Comparison of ENCODE assay signal across 27 cellular contexts in the genomic region with DNA sequence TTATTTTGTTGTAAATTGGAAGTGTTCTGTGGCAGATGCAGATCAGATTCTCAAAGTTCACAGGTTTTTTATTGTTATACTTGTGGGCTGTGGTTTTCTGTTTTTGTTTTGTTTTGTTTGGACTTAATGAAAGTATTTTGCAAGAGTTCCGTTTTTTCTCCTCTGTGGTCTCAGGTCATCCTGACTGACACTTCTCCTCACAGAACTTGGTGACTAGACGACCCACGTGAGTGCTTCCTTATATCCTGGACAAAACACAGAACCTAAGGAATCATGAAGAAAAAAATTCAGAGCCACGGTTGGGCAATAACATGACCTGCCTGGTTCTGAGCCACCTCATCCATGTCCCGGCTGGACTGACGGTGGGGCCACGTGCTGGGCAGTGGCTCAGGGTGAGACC. TPM values are rescaled to one million over a fixed set of nuclear protein-coding genes. Genes with fewer than 3 reads are reported as not detected.
"Had no signal": no experiment of that assay in that cellular context is flagged by ENCODE, and none has a peak within 500 bp of the region (broad histone marks: within the 10 kb centered on the region; RNA-seq: fewer than 3 reads in every experiment).

No MANE protein-coding gene starts in this region.

- H3K4me1 Mint-ChIP-seq: activated CD4-positive, alpha-beta memory T cell treated with anti-CD3 and anti-CD28 coated beads, Interleukin-2, amount 10 ng/mL, durations not matched to agents 7 days and 5 days; activated CD4-positive, alpha-beta T cell treated with anti-CD3 and anti-CD28 coated beads, Interleukin-2, amount 10 ng/mL, durations not matched to agents 24 days and 14 days; activated CD8-positive, alpha-beta memory T cell treated with anti-CD3 and anti-CD28 coated beads, Interleukin-2, amount 10 ng/mL, durations not matched to agents 7 days and 5 days; activated naive CD4-positive, alpha-beta T cell treated with anti-CD3 and anti-CD28 coated beads, Interleukin-2, amount 50 U/mL, for 24 hours; brain; naive thymus-derived CD4-positive, alpha-beta T cell; neural crest cell had no signal

- H3K4me1 ChIP-seq: left ventricle myocardium inferior, thyroid gland had no signal

- H3K4me3 ChIP-seq: left ventricle myocardium inferior, thyroid gland had no signal

- H3K27me3 ChIP-seq: thyroid gland had no signal

- H3K9me3 ChIP-seq: left ventricle myocardium inferior, thyroid gland had no signal

- H3K36me3 ChIP-seq: left ventricle myocardium inferior, thyroid gland had no signal

- H3K27me3 Mint-ChIP-seq: activated CD4-positive, alpha-beta T cell treated with anti-CD3 and anti-CD28 coated beads, Interleukin-2, amount 10 ng/mL, durations not matched to agents 24 days and 14 days had no signal

- DNase-seq: activated CD4-positive, alpha-beta memory T cell treated with anti-CD3 and anti-CD28 coated beads, Interleukin-2, amount 10 ng/mL, durations not matched to agents 7 days and 5 days; activated CD4-positive, alpha-beta T cell treated with anti-CD3 and anti-CD28 coated beads, Interleukin-2, amount 10 ng/mL, durations not matched to agents 24 days and 14 days; activated CD8-positive, alpha-beta memory T cell treated with anti-CD3 and anti-CD28 coated beads, Interleukin-2, amount 10 ng/mL, durations not matched to agents 7 days and 5 days; activated gamma-delta T cell treated with Interleukin-2 at 50 U/mL for 16 hours; activated T-cell treated with anti-CD3 and anti-CD28 coated beads for 4 hours; aorta; dermis blood vessel endothelial cell; effector CD8-positive, alpha-beta T cell; left ventricle myocardium inferior; naive thymus-derived CD4-positive, alpha-beta T cell; retina; stimulated activated CD4-positive, alpha-beta T cell treated with anti-CD3 and anti-CD28 coated beads, Interleukin-4, amount 100 ng/mL, for 1 hour; thyroid gland had no signal

- H3K27ac Mint-ChIP-seq: activated CD4-positive, alpha-beta memory T cell treated with anti-CD3 and anti-CD28 coated beads, Interleukin-2, amount 10 ng/mL, durations not matched to agents 7 days and 5 days; activated CD4-positive, alpha-beta T cell treated with anti-CD3 and anti-CD28 coated beads, Interleukin-2, amount 10 ng/mL, durations not matched to agents 24 days and 14 days; activated CD8-positive, alpha-beta memory T cell treated with anti-CD3 and anti-CD28 coated beads, Interleukin-2, amount 10 ng/mL, durations not matched to agents 7 days and 5 days; activated naive CD4-positive, alpha-beta T cell treated with anti-CD3 and anti-CD28 coated beads, Interleukin-2, amount 50 U/mL, for 24 hours; brain; naive thymus-derived CD4-positive, alpha-beta T cell; stimulated activated naive CD8-positive, alpha-beta T cell treated with anti-CD3 and anti-CD28 coated beads, Interleukin-15, Interleukin-2, amounts not matched to agents 100 ng/mL and 50 ng/mL, for 24 hours had no signal

- H3K4me3 Mint-ChIP-seq: activated CD4-positive, alpha-beta memory T cell treated with anti-CD3 and anti-CD28 coated beads, Interleukin-2, amount 10 ng/mL, durations not matched to agents 7 days and 5 days; activated CD4-positive, alpha-beta T cell treated with anti-CD3 and anti-CD28 coated beads, Interleukin-2, amount 10 ng/mL, durations not matched to agents 24 days and 14 days; activated CD8-positive, alpha-beta memory T cell treated with anti-CD3 and anti-CD28 coated beads, Interleukin-2, amount 10 ng/mL, durations not matched to agents 7 days and 5 days; activated naive CD4-positive, alpha-beta T cell treated with anti-CD3 and anti-CD28 coated beads, Interleukin-2, amount 50 U/mL, for 24 hours; brain; naive thymus-derived CD4-positive, alpha-beta T cell; neural crest cell; stimulated activated naive CD8-positive, alpha-beta T cell treated with anti-CD3 and anti-CD28 coated beads, Interleukin-15, Interleukin-2, amounts not matched to agents 100 ng/mL and 50 ng/mL, for 24 hours had no signal

- H3K27ac ChIP-seq: left ventricle myocardium inferior, thyroid gland, VCaP had no signal

- H3K36me3 Mint-ChIP-seq: activated CD8-positive, alpha-beta memory T cell treated with anti-CD3 and anti-CD28 coated beads, Interleukin-2, amount 10 ng/mL, durations not matched to agents 7 days and 5 days; activated naive CD4-positive, alpha-beta T cell treated with anti-CD3 and anti-CD28 coated beads, Interleukin-2, amount 50 U/mL, for 24 hours; brain had no signal

- ATAC-seq: activated CD4-positive, CD25-positive, alpha-beta regulatory T cell treated with anti-CD3 and anti-CD28 coated beads, Interleukin-2, amount 50 U/mL, for 24 hours; activated CD8-positive, alpha-beta memory T cell treated with anti-CD3 and anti-CD28 coated beads, Interleukin-2, amount 10 ng/mL, durations not matched to agents 7 days and 5 days; naive thymus-derived CD4-positive, alpha-beta T cell had no signal

RNA-seq across cellular contexts. Expression of a gene that starts 2.5 kb away (rescaled TPM):
- total RNA-seq: activated CD4-positive, alpha-beta memory T cell treated with anti-CD3 and anti-CD28 coated beads, Interleukin-2, amount 10 ng/mL, durations not matched to agents 7 days and 5 days; activated CD4-positive, alpha-beta T cell treated with anti-CD3 and anti-CD28 coated beads, Interleukin-2, amount 10 ng/mL, durations not matched to agents 24 days and 14 days; activated CD8-positive, alpha-beta memory T cell treated with anti-CD3 and anti-CD28 coated beads, Interleukin-2, amount 10 ng/mL, durations not matched to agents 7 days and 5 days; aorta; frontal cortex; left ventricle myocardium inferior; naive thymus-derived CD4-positive, alpha-beta T cell; neural crest cell; omental fat pad; posterior vena cava; T-helper 2 cell treated with Interferon-gamma antibody and Interleukin-4, amounts not matched to agents 100 ng/mL and 5 ng/mL, for 36 hours; urinary bladder had no signal
- polyA plus RNA-seq: adipose tissue; aorta; esophagus; naive thymus-derived CD4-positive, alpha-beta T cell; urinary bladder had no signal

RNA-seq across cellular contexts. Expression of a gene that starts 7.6 kb away (rescaled TPM):
- total RNA-seq: activated CD4-positive, alpha-beta memory T cell treated with anti-CD3 and anti-CD28 coated beads, Interleukin-2, amount 10 ng/mL, durations not matched to agents 7 days and 5 days; activated CD4-positive, alpha-beta T cell treated with anti-CD3 and anti-CD28 coated beads, Interleukin-2, amount 10 ng/mL, durations not matched to agents 24 days and 14 days; activated CD8-positive, alpha-beta memory T cell treated with anti-CD3 and anti-CD28 coated beads, Interleukin-2, amount 10 ng/mL, durations not matched to agents 7 days and 5 days; aorta; frontal cortex; left ventricle myocardium inferior; naive thymus-derived CD4-positive, alpha-beta T cell; neural crest cell; omental fat pad; posterior vena cava; T-helper 2 cell treated with Interferon-gamma antibody and Interleukin-4, amounts not matched to agents 100 ng/mL and 5 ng/mL, for 36 hours; thyroid gland had no signal
- polyA plus RNA-seq: adipose tissue; aorta; esophagus; naive thymus-derived CD4-positive, alpha-beta T cell; urinary bladder had no signal

RNA-seq across cellular contexts. Expression of a gene that starts 28.3 kb away (rescaled TPM):
- total RNA-seq: activated CD4-positive, alpha-beta memory T cell treated with anti-CD3 and anti-CD28 coated beads, Interleukin-2, amount 10 ng/mL, durations not matched to agents 7 days and 5 days; activated CD4-positive, alpha-beta T cell treated with anti-CD3 and anti-CD28 coated beads, Interleukin-2, amount 10 ng/mL, durations not matched to agents 24 days and 14 days; activated CD8-positive, alpha-beta memory T cell treated with anti-CD3 and anti-CD28 coated beads, Interleukin-2, amount 10 ng/mL, durations not matched to agents 7 days and 5 days; aorta; dermis blood vessel endothelial cell; frontal cortex; left ventricle myocardium inferior; lung microvascular endothelial cell; naive thymus-derived CD4-positive, alpha-beta T cell; neural crest cell; omental fat pad; posterior vena cava; T-helper 2 cell treated with Interferon-gamma antibody and Interleukin-4, amounts not matched to agents 100 ng/mL and 5 ng/mL, for 36 hours; thyroid gland; urinary bladder had no signal
- polyA plus RNA-seq: adipose tissue; aorta; esophagus; naive thymus-derived CD4-positive, alpha-beta T cell; urinary bladder had no signal
